8 cellular contexts compared by ENCODE assay signal in genomic region chr9:70412678-70413426, GRCh38. TPM values are rescaled to one million over a fixed set of nuclear protein-coding genes. Genes with fewer than 3 reads are reported as not detected.
DNase-seq lines count a peak whose midpoint lies in the region; ATAC-seq and TF ChIP-seq lines count a peak whose summit lies in the region.

No MANE protein-coding gene starts in this region.

- no peak for TF ChIP-seq POLR2A in gastrocnemius medialis (IDR thresholded peaks at IDR 0.05)

- H3K4me1 ChIP-seq in iPS-20b (ENCODE audit: insufficient read depth, low read length) (peaks cover 10% of the 10 kb centered on the region; the same call in 1 of the 2 replicates), gastrocnemius medialis (peaks cover 48 to 54% of the 10 kb centered on the region in 2 donors)

- in situ Hi-C loops in gastrocnemius medialis (cut with MboI; ENCODE audit: low sequenced_read_pairs in 4 of 4): loop anchor here in 1 of 4 donors (5.0 kb wide), 1 partner anchor 69 kb away; no protein-coding TSS in a partner anchor

- ATAC-seq in gastrocnemius medialis (peak; percentile 17 to 29), HG03175 (IDR thresholded peaks at IDR 0.05; ENCODE audit: unreplicated experiment) (no peak), HG03457 (IDR thresholded peaks at IDR 0.05; ENCODE audit: unreplicated experiment) (no peak)

- H3K27ac ChIP-seq in WERI-Rb-1: no peak overlapping the region
- no peak overlapping the region for H3K27ac ChIP-seq in iPS-20b (ENCODE audit: low read length)
- H3K27ac ChIP-seq in gastrocnemius medialis: peak overlapping the region; percentile 92 to 100 (median 100)

- peak overlapping the region; percentile 33; the same call in 1 of the 2 replicates for H3K9ac ChIP-seq in iPS-20b (ENCODE audit: low read depth, low read length)

- H3K27me3 ChIP-seq in WERI-Rb-1 (ENCODE audit: insufficient read depth, low read depth, severe bottlenecking): peaks cover 3% of the 10 kb centered on the region
- peaks cover 73% of the 10 kb centered on the region for H3K27me3 ChIP-seq in iPS-20b (ENCODE audit: insufficient read depth, low read length)
- no peaks in the 10 kb centered on the region for H3K27me3 ChIP-seq in gastrocnemius medialis

- H3K4me3 ChIP-seq in GM12875 (ENCODE audit: low read depth, low read length): peak overlapping the region; percentile 38
- H3K4me3 ChIP-seq in WERI-Rb-1 (ENCODE audit: low read depth, low read length): peak overlapping the region; percentile 57
- H3K4me3 ChIP-seq in iPS-20b (ENCODE audit: low read length): peak overlapping the region; percentile 75
- H3K4me3 ChIP-seq in gastrocnemius medialis: peak overlapping the region; percentile 76 to 99 (median 96)

- H3K36me3 ChIP-seq in WERI-Rb-1 (no peaks in the 10 kb centered on the region), iPS-20b (ENCODE audit: insufficient read depth, low read depth, low read length) (no peaks in the 10 kb centered on the region), gastrocnemius medialis (peaks cover 0 to 10% of the 10 kb centered on the region in 2 donors)

- intact Hi-C loops in gastrocnemius medialis (cut with DNase I; ENCODE audit: low total_unique reads): loop anchor here (1.0 to 10.0 kb wide), 3 partner anchors 71 to 1031 kb away; no protein-coding TSS in a partner anchor

- peak; percentile 87 for DNase-seq in M059J (ENCODE audit: low read depth)
- DNase-seq in WERI-Rb-1: peak; percentile 14
- peak; percentile 37 for DNase-seq in central memory CD4-positive, alpha-beta T cell
- DNase-seq in gastrocnemius medialis: peak; percentile 77 to 90

- TF ChIP-seq CTCF in GM12875 (IDR thresholded peaks at IDR 0.05; ENCODE audit: borderline replicate concordance, insufficient read depth, low read depth, low read length) (no peak), WERI-Rb-1 (IDR thresholded peaks at IDR 0.05; ENCODE audit: low read depth, low read length) (no peak), gastrocnemius medialis (IDR thresholded peaks at IDR 0.05 in 4 of 5, conservative IDR thresholded peaks at IDR 0.05 in 1 of 5) (no peak)

- H3K9me3 ChIP-seq in WERI-Rb-1 (ENCODE audit: severe bottlenecking) (no peaks in the 10 kb centered on the region), iPS-20b (ENCODE audit: insufficient read depth, low read depth, low read length) (no peaks in the 10 kb centered on the region), gastrocnemius medialis (no peaks in the 10 kb centered on the region)

RNA-seq across cellular contexts. Expression of gene KLF9, which starts 1.6 kb away (rescaled TPM):
- total RNA-seq in M059J (2014; rRNA removed; shearing (Covaris generic)): 16.0 and 20.7 TPM in 2 replicates
- 100 to 1,000 TPM; 122 to 174 (median 169) TPM for total RNA-seq in gastrocnemius medialis

Comparison
In these comparisons a context has a peak if more than half of its experiments do, and no peak if none do; other contexts are left out.
1. H3K4me3 ChIP-seq: peak in every context shown above with its lines; median percentile 96 in gastrocnemius medialis; 75 in iPS-20b; 57 in WERI-Rb-1; 38 in GM12875.
2. DNase-seq: peak in every context shown above with its lines; median percentile 87 in M059J; 84 in gastrocnemius medialis; 37 in central memory CD4-positive, alpha-beta T cell; 14 in WERI-Rb-1.
3. H3K27ac ChIP-seq: peak in gastrocnemius medialis (4 of 4); none in WERI-Rb-1 (single experiment) and iPS-20b (single experiment).
4. ATAC-seq: peak in gastrocnemius medialis (2 of 2); none in HG03175 (single experiment) and HG03457 (single experiment).